ENCODE assay signal across 8 cellular contexts in the genomic region with DNA sequence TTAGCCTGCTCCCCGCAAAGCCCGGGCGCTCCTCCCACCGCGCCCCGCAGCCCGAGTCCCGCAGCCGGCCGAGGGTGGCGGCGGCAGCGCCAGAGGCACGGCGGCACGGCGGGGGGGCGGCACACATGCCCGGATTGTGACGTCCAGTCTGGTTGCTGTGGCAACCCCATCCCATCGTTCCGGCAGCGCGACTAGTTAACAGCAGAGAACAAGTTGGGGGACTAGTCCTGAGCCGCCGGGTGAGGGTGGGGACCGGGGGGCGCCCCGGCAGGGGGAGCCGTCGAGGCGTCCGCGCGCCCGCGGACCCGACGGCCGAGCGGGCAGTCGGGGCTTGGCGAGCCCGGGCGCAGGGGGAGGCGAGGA. TPM values are rescaled to one million over a fixed set of nuclear protein-coding genes. Genes with fewer than 3 reads are reported as not detected.
DNase-seq lines count a peak whose midpoint lies in the region; ATAC-seq and TF ChIP-seq lines count a peak whose summit lies in the region.

A gene (minus strand): TSS at position 107 of the 363 bp plus-strand sequence. CDS start 298 bp downstream, outside the sequence.

- H4K20me1 ChIP-seq in mammary epithelial cell (ENCODE audit: insufficient read depth, low read length): no peaks in the 10 kb centered on the region

- peak; percentile 70 for DNase-seq in D341Med (ENCODE audit: low spot score)
- DNase-seq in mammary epithelial cell: no peak
- peak; percentile 84 for DNase-seq in osteocyte (ENCODE audit: extremely low spot score, unreplicated experiment)
- no peak for DNase-seq in NCI-H187 treated with DMSO at 0.1 percent for 48 hours (lab: John Stamatoyannopoulos, UW)
- DNase-seq in activated naive CD4-positive, alpha-beta T cell treated with Interleukin-2 at 50 U/mL for 16 hours: no peak
- no peak for DNase-seq in endothelial cell (ENCODE audit: low spot score)

- H3K27ac Mint-ChIP-seq in osteocyte (ENCODE audit: unreplicated experiment) (no peak within 1 kb of the TSS), endothelial cell (ENCODE audit: unreplicated experiment) (no peak within 1 kb of the TSS)

- H3K36me3 Mint-ChIP-seq in osteocyte (ENCODE audit: unreplicated experiment) (peaks cover 12% of the 10 kb centered on the region), endothelial cell (ENCODE audit: low read depth, unreplicated experiment) (peaks cover 7% of the 10 kb centered on the region)

- H3K9ac ChIP-seq in HUES6 (ENCODE audit: low read length) (no peak within 1 kb of the TSS), mammary epithelial cell (ENCODE audit: insufficient read depth, low read length) (no peak within 1 kb of the TSS)

- peak within 1 kb of the TSS; percentile 65 for H3K4me2 ChIP-seq in mammary epithelial cell (ENCODE audit: insufficient read depth, low read depth, low read length)

- in situ Hi-C loops in mammary epithelial cell (cut with MboI; ENCODE audit: low sequenced_read_pairs in 2 of 2): no loop called here

- H3K27ac ChIP-seq in HUES6 (ENCODE audit: low read depth, low read length) (no peak within 1 kb of the TSS), mammary epithelial cell (ENCODE audit: insufficient read depth, low read depth, low read length) (no peak within 1 kb of the TSS)

- dilution Hi-C loops in mammary epithelial cell (cut with HindIII; ENCODE audit: low sequenced_read_pairs): no loop called here

- H3K27me3 ChIP-seq in HUES6 (ENCODE audit: control insufficient read depth, insufficient read depth, low read length) (peaks cover 75% of the 10 kb centered on the region), mammary epithelial cell (ENCODE audit: insufficient read depth, low read length) (peaks cover 19% of the 10 kb centered on the region)

- H3K9me3 Mint-ChIP-seq in osteocyte (ENCODE audit: unreplicated experiment) (no peaks in the 10 kb centered on the region), endothelial cell (ENCODE audit: unreplicated experiment) (no peaks in the 10 kb centered on the region)

- H3K4me3 ChIP-seq in HUES6 (ENCODE audit: low read depth, low read length) (peak within 1 kb of the TSS; percentile 51), mammary epithelial cell (replicated peaks in 1 of 3; ENCODE audit: insufficient read depth in 1 of 3, low read depth in 2 of 3, low read length in 3 of 3) (no peak within 1 kb of the TSS)

- no TSS peak for BruUV-seq in mammary epithelial cell (replicated peaks; lab: Mats Ljungman, UMichigan)

- H3K27me3 Mint-ChIP-seq in osteocyte (ENCODE audit: unreplicated experiment) (peaks cover 51% of the 10 kb centered on the region), endothelial cell (ENCODE audit: unreplicated experiment) (peaks cover 24% of the 10 kb centered on the region)

- H3K4me3 Mint-ChIP-seq in osteocyte (ENCODE audit: unreplicated experiment) (peak within 1 kb of the TSS; percentile 55), endothelial cell (ENCODE audit: unreplicated experiment) (no peak within 1 kb of the TSS)

- WGBS in mammary epithelial cell (ENCODE audit: low coverage, missing lambda C conversion rate): 25% methylated on average over 13 of the region's 46 CpGs

- CTCF ChIA-PET in mammary epithelial cell (lab: Charles Lee; ENCODE audit: low non-redundant PET): no interaction called here

- peaks cover 9% of the 10 kb centered on the region for H3K36me3 ChIP-seq in HUES6 (ENCODE audit: control insufficient read depth, insufficient read depth, low read length)
- peaks cover 2% of the 10 kb centered on the region for H3K36me3 ChIP-seq in mammary epithelial cell (ENCODE audit: insufficient read depth, low read length)

- peaks cover 2% of the 10 kb centered on the region for H3K79me2 ChIP-seq in mammary epithelial cell (ENCODE audit: insufficient read depth, low read length)

- H3K9me3 ChIP-seq in HUES6 (ENCODE audit: control insufficient read depth, insufficient read depth, low read depth, low read length): no peaks in the 10 kb centered on the region
- no peaks in the 10 kb centered on the region for H3K9me3 ChIP-seq in mammary epithelial cell (replicated peaks; ENCODE audit: insufficient read depth, low read length)

- H3K4me1 ChIP-seq in HUES6 (ENCODE audit: control insufficient read depth, insufficient read depth, low read length) (peaks cover 23% of the 10 kb centered on the region), mammary epithelial cell (ENCODE audit: insufficient read depth, low read length) (peaks cover 9% of the 10 kb centered on the region)

- intact Hi-C loops in mammary epithelial cell (cut with micrococcal nuclease): no loop called here

- H3K4me1 Mint-ChIP-seq in osteocyte (ENCODE audit: unreplicated experiment): peaks cover 17% of the 10 kb centered on the region
- H3K4me1 Mint-ChIP-seq in endothelial cell (ENCODE audit: unreplicated experiment): peaks cover 21% of the 10 kb centered on the region

- no peak for ATAC-seq in GM18520 (IDR thresholded peaks at IDR 0.05; ENCODE audit: unreplicated experiment)

- no peak for TF ChIP-seq CTCF in mammary epithelial cell (conservative IDR thresholded peaks at IDR 0.05 in 1 of 2, IDR thresholded peaks at IDR 0.05 in 1 of 2; ENCODE audit: extremely low read depth in 1 of 2, insufficient read depth in 1 of 2, low read depth in 1 of 2, low read length in 2 of 2)
- TF ChIP-seq CTCF in osteocyte (IDR thresholded peaks at IDR 0.05): peak; percentile 32
- TF ChIP-seq CTCF in endothelial cell (IDR thresholded peaks at IDR 0.05; ENCODE audit: unreplicated experiment): no peak

- H2AFZ ChIP-seq in mammary epithelial cell (ENCODE audit: low read depth, low read length): no peak within 1 kb of the TSS

RNA-seq across cellular contexts. Expression of the gene that starts here (rescaled TPM):
- under 1 TPM; 0.49 to 0.83 TPM for total RNA-seq in mammary epithelial cell
- polyA plus RNA-seq in mammary epithelial cell: 0.09 TPM
- not detected for polyA minus RNA-seq in mammary epithelial cell
- total RNA-seq in osteocyte: 0.16 and 0.43 TPM in 2 replicates
- 0.15 TPM for total RNA-seq in endothelial cell (ENCODE audit: unreplicated experiment)

Comparison
In these comparisons a context has a peak if more than half of its experiments do, and no peak if none do; other contexts are left out.
1. Peak in DNase-seq in osteocyte; RNA of the gene not detected or under 1 TPM.